In the genomic region with DNA sequence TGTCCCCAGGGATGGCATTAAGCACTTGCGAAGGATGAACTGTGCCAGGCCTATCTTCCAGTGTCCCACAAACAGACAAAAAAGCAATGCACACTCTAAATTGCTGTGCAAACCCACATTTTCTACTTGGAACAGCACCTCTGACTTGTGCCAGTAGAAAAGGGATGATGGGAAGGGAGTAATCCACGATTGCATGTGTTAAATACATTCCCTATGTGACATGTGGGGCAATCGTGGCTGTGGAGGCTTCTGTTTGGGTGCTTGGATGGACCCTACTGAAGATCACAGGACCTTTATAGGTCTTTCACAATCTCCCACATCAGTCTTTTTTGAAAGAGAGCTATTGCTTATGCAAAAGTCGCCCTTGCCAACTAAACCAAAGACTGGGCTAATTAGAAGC, we compare ENCODE assay signal across 24 cellular contexts.
"Had no signal": no experiment of that assay in that cellular context is flagged by ENCODE, and none has a peak within 500 bp of the region (broad histone marks: within the 10 kb centered on the region; RNA-seq: fewer than 3 reads in every experiment).

No MANE protein-coding gene starts in this region.

- H3K4me1 ChIP-seq: ascending aorta had no signal

- H3K27ac ChIP-seq: ascending aorta, cardiac muscle cell, PC-9 had no signal

- H3K27ac Mint-ChIP-seq: activated CD4-positive, alpha-beta T cell treated with anti-CD3 and anti-CD28 coated beads, Interleukin-2, amount 10 ng/mL, durations not matched to agents 24 days and 14 days; activated CD8-positive, alpha-beta T cell treated with anti-CD3 and anti-CD28 coated beads for 36 hours; activated naive CD8-positive, alpha-beta T cell treated with anti-CD3 and anti-CD28 coated beads for 36 hours; activated T-cell treated with anti-CD3 and anti-CD28 coated beads, Interleukin-2, amount 50 U/mL, for 72 hours; activated T-helper 17 cell treated with anti-CD3 and anti-CD28 coated beads, Interleukin-2, amount 50 U/mL, for 72 hours; T-helper 1 cell treated with Interleukin-12 subunit alpha and Interleukin-12 subunit beta and Interleukin-4 antibody, amounts not matched to agents 30 μg/mL and 1 μg/mL, for 36 hours; T-helper 2 cell treated with Interferon-gamma antibody and Interleukin-4, amounts not matched to agents 5 μg/mL and 100 μg/mL, for 36 hours had no signal

- ATAC-seq: activated CD8-positive, alpha-beta T cell treated with anti-CD3 and anti-CD28 coated beads for 36 hours; activated T-cell treated with anti-CD3 and anti-CD28 coated beads, Interleukin-2, amount 50 U/mL, for 72 hours; activated T-helper 17 cell treated with anti-CD3 and anti-CD28 coated beads, Interleukin-2, amount 50 U/mL, for 72 hours had no signal

- H3K36me3 Mint-ChIP-seq: activated naive CD8-positive, alpha-beta T cell treated with anti-CD3 and anti-CD28 coated beads for 36 hours had no signal

- H2AFZ ChIP-seq: PC-9 had no signal

- H3K27me3 Mint-ChIP-seq: activated CD4-positive, alpha-beta T cell treated with anti-CD3 and anti-CD28 coated beads, Interleukin-2, amount 10 ng/mL, durations not matched to agents 24 days and 14 days; activated T-helper 17 cell treated with anti-CD3 and anti-CD28 coated beads, Interleukin-2, amount 50 U/mL, for 72 hours; central memory CD8-positive, alpha-beta T cell had no signal

- H3K4me3 Mint-ChIP-seq: activated CD4-positive, alpha-beta T cell treated with anti-CD3 and anti-CD28 coated beads, Interleukin-2, amount 10 ng/mL, durations not matched to agents 24 days and 14 days; activated CD8-positive, alpha-beta T cell treated with anti-CD3 and anti-CD28 coated beads for 36 hours; activated naive CD8-positive, alpha-beta T cell treated with anti-CD3 and anti-CD28 coated beads for 36 hours; activated T-cell treated with anti-CD3 and anti-CD28 coated beads, Interleukin-2, amount 50 U/mL, for 72 hours; activated T-helper 17 cell treated with anti-CD3 and anti-CD28 coated beads, Interleukin-2, amount 50 U/mL, for 72 hours; central memory CD8-positive, alpha-beta T cell; T-helper 1 cell treated with Interleukin-12 subunit alpha and Interleukin-12 subunit beta and Interleukin-4 antibody, amounts not matched to agents 30 μg/mL and 1 μg/mL, for 36 hours; T-helper 2 cell treated with Interferon-gamma antibody and Interleukin-4, amounts not matched to agents 5 μg/mL and 100 μg/mL, for 36 hours had no signal

- H3K4me2 ChIP-seq: PC-9 had no signal

- DNase-seq: activated CD4-positive, alpha-beta T cell treated with anti-CD3 and anti-CD28 coated beads, Interleukin-2, amount 10 ng/mL, durations not matched to agents 24 days and 14 days; activated CD4-positive, alpha-beta T cell treated with anti-CD3 and anti-CD28 coated beads, Interleukin-2, amount 50 U/mL, for 4 hours; activated CD8-positive, alpha-beta T cell treated with anti-CD3 and anti-CD28 coated beads for 36 hours; activated effector memory CD4-positive, alpha-beta T cell treated with anti-CD3 and anti-CD28 coated beads, Interleukin-2, amount 50 U/mL, for 16 hours; activated naive CD4-positive, alpha-beta T cell; activated naive CD4-positive, alpha-beta T cell treated with anti-CD3 and anti-CD28 coated beads, Interleukin-2, amount 50 U/mL, for 16 hours; activated naive CD8-positive, alpha-beta T cell treated with anti-CD3 and anti-CD28 coated beads for 36 hours; activated T-cell treated with anti-CD3 and anti-CD28 coated beads, Interleukin-2, amount 50 U/mL, for 1 hour; activated T-cell treated with anti-CD3 and anti-CD28 coated beads, Interleukin-2, amount 50 U/mL, for 72 hours; MM.1S; MV-4-11; NCI-H1436 treated with DMSO at 0.1 percent for 48 hours; NCI-H2029 treated with DMSO at 0.1 percent for 48 hours; NCI-H510A; NCI-H526; NCI-H748 treated with DMSO at 0.1 percent for 48 hours; PC-9; Right ventricle myocardium superior had no signal

- H3K9me3 ChIP-seq: ascending aorta had no signal

- H3K4me1 Mint-ChIP-seq: activated CD4-positive, alpha-beta T cell treated with anti-CD3 and anti-CD28 coated beads, Interleukin-2, amount 10 ng/mL, durations not matched to agents 24 days and 14 days; activated naive CD8-positive, alpha-beta T cell treated with anti-CD3 and anti-CD28 coated beads for 36 hours; activated T-helper 17 cell treated with anti-CD3 and anti-CD28 coated beads, Interleukin-2, amount 50 U/mL, for 72 hours; central memory CD8-positive, alpha-beta T cell had no signal

- H3K27me3 ChIP-seq: ascending aorta, cardiac muscle cell had no signal

- H3K4me3 ChIP-seq: ascending aorta, cardiac muscle cell, PC-9 had no signal

- H3K36me3 ChIP-seq: ascending aorta, cardiac muscle cell had no signal

- H3K9me3 Mint-ChIP-seq: activated CD4-positive, alpha-beta T cell treated with anti-CD3 and anti-CD28 coated beads, Interleukin-2, amount 10 ng/mL, durations not matched to agents 24 days and 14 days; activated T-helper 17 cell treated with anti-CD3 and anti-CD28 coated beads, Interleukin-2, amount 50 U/mL, for 72 hours; T-helper 1 cell treated with Interleukin-12 subunit alpha and Interleukin-12 subunit beta and Interleukin-4 antibody, amounts not matched to agents 30 μg/mL and 1 μg/mL, for 36 hours; T-helper 2 cell treated with Interferon-gamma antibody and Interleukin-4, amounts not matched to agents 5 μg/mL and 100 μg/mL, for 36 hours had no signal
